Comparison of ENCODE assay signal across 22 cellular contexts in genomic region chrX:101025126-101025525, GRCh38. TPM values are rescaled to one million over a fixed set of nuclear protein-coding genes. Genes with fewer than 3 reads are reported as not detected.
DNase-seq lines count a peak whose midpoint lies in the region; ATAC-seq, FAIRE-seq and TF ChIP-seq lines count a peak whose summit lies in the region.
"Had no signal": no experiment of that assay in that cellular context is flagged by ENCODE, and none has a peak within 500 bp of the region (broad histone marks: within the 10 kb centered on the region; RNA-seq: fewer than 3 reads in every experiment).

No MANE protein-coding gene starts in this region.

- H3K4me2 ChIP-seq in GM12878 (ENCODE audit: control insufficient read depth, insufficient read depth): no peak overlapping the region

- CTCF ChIA-PET in CD8-positive, alpha-beta T cell (lab: Charles Lee): no interaction called here
- CTCF ChIA-PET in GM12878 (lab: Yijun Ruan, JAX): no interaction called here

- peaks cover 69% of the 10 kb centered on the region for H3K36me3 Mint-ChIP-seq in CD8-positive, alpha-beta T cell

- SMC1A ChIA-PET in GM12878 (lab: Charles Lee; ENCODE audit: uncharacterized antibody, unreplicated experiment): no interaction called here

- TF ChIP-seq CTCF in CD8-positive, alpha-beta T cell (IDR thresholded peaks at IDR 0.05): no peak
- TF ChIP-seq CTCF in GM12878 (IDR thresholded peaks at IDR 0.05 in 2 of 3, conservative IDR thresholded peaks at IDR 0.05 in 1 of 3; ENCODE audit: control insufficient read depth in 2 of 3, extremely low read depth in 1 of 3, insufficient read depth in 1 of 3, low read depth in 3 of 3, low read length in 3 of 3): no peak
- TF ChIP-seq CTCF in tibial artery (IDR thresholded peaks at IDR 0.05): no peak

- no peaks in the 10 kb centered on the region for H3K27me3 ChIP-seq in CD8-positive, alpha-beta T cell (ENCODE audit: insufficient read depth, low read length)
- no peaks in the 10 kb centered on the region for H3K27me3 ChIP-seq in GM12878 (replicated peaks in 1 of 2; ENCODE audit: control insufficient read depth in 2 of 2, insufficient read depth in 2 of 2, low read length in 1 of 2)
- H3K27me3 ChIP-seq in tibial artery: no peaks in the 10 kb centered on the region
- no peaks in the 10 kb centered on the region for H3K27me3 ChIP-seq in SJCRH30

- intact Hi-C loops in CD8-positive, alpha-beta T cell (cut with DNase I, micrococcal nuclease): no loop called here
- intact Hi-C loops in GM12878 (cut with micrococcal nuclease; ENCODE audit: unreplicated experiment) (no loop called here), tibial artery (cut with DNase I; ENCODE audit: low total_unique reads) (no loop called here)

- TF ChIP-seq RAD21 in GM12878 (IDR thresholded peaks at IDR 0.05; ENCODE audit: insufficient read depth, low read depth, low read length): no peak

- no peak overlapping the region for H3K27ac ChIP-seq in CD8-positive, alpha-beta T cell (ENCODE audit: low read depth, low read length)
- H3K27ac ChIP-seq in GM12878 (ENCODE audit: control insufficient read depth, insufficient read depth) (no peak overlapping the region), tibial artery (no peak overlapping the region), SJCRH30 (no peak overlapping the region)

- no peak for DNase-seq in CD8-positive, alpha-beta T cell
- DNase-seq in HS-5 (ENCODE audit: low read depth): peak; percentile 11
- no peak for DNase-seq in GM12878 (ENCODE audit: low read depth, low spot score)
- peak; percentile 1 for DNase-seq in glomerular endothelial cell (ENCODE audit: extremely low read depth, low read depth, low spot score)
- DNase-seq in KG1 (lab: John Stamatoyannopoulos, UW): no peak
- DNase-seq in tibial artery: no peak
- DNase-seq in SJCRH30: no peak
- DNase-seq: CD4-positive, alpha-beta T cell; Karpas-422; NCI-H1048; NCI-H1436 treated with DMSO at 0.1 percent for 48 hours; NCI-H2029; NCI-H446; NCI-H526 treated with DMSO at 0.1 percent for 48 hours had no signal

- POLR2A ChIA-PET in CD8-positive, alpha-beta T cell (lab: Charles Lee): no interaction called here
- POLR2A ChIA-PET in GM12878 (lab: Charles Lee): no interaction called here

- no peak overlapping the region for H3K4me3 ChIP-seq in CD8-positive, alpha-beta T cell (ENCODE audit: low read depth, low read length)
- no peak overlapping the region for H3K4me3 ChIP-seq in GM12878
- no peak overlapping the region for H3K4me3 ChIP-seq in tibial artery
- H3K4me3 ChIP-seq in SJCRH30: no peak overlapping the region

- peak; percentile 49 for FAIRE-seq in GM12878 (lab: Jason Lieb, UNC)
- FAIRE-seq: RCC 7860 had no signal

- no peaks in the 10 kb centered on the region for H4K20me1 ChIP-seq in GM12878 (ENCODE audit: control insufficient read depth, insufficient read depth)

- H2AFZ ChIP-seq in GM12878 (ENCODE audit: control insufficient read depth, low read depth, low read length): no peak overlapping the region

- no peak for ATAC-seq in CD8-positive, alpha-beta T cell
- no peak for ATAC-seq in GM12878
- no peak for ATAC-seq in GM21381 (IDR thresholded peaks at IDR 0.05; ENCODE audit: unreplicated experiment)
- ATAC-seq: Right ventricle myocardium inferior had no signal

- TF ChIP-seq EP300 in GM12878 (IDR thresholded peaks at IDR 0.05; ENCODE audit: borderline replicate concordance in 1 of 2, control insufficient read depth in 1 of 2, low read depth in 2 of 2, low read length in 2 of 2): no peak

- RAD21 ChIA-PET in GM12878 (lab: Charles Lee; ENCODE audit: unreplicated experiment): no interaction called here

- H3K4me1 Mint-ChIP-seq in CD8-positive, alpha-beta T cell (ENCODE audit: low read depth): peaks cover 11% of the 10 kb centered on the region

- no peaks in the 10 kb centered on the region for H3K9me3 ChIP-seq in CD8-positive, alpha-beta T cell (ENCODE audit: low read length)
- H3K9me3 ChIP-seq in GM12878 (replicated peaks; ENCODE audit: control insufficient read depth, insufficient read depth, low read length): no peaks in the 10 kb centered on the region
- no peaks in the 10 kb centered on the region for H3K9me3 ChIP-seq in tibial artery
- no peaks in the 10 kb centered on the region for H3K9me3 ChIP-seq in SJCRH30 (replicated peaks)

- H3K9ac ChIP-seq in GM12878 (ENCODE audit: control insufficient read depth, insufficient read depth, low read length): no peak overlapping the region

- no peaks in the 10 kb centered on the region for H3K27me3 Mint-ChIP-seq in CD8-positive, alpha-beta T cell (ENCODE audit: low read depth)
- H3K27me3 Mint-ChIP-seq: CD4-positive, alpha-beta T cell had no signal

- TF ChIP-seq POLR2A in GM12878 (IDR thresholded peaks at IDR 0.05; ENCODE audit: low read depth, low read length): no peak

- BruUV-seq in GM12878 (replicated peaks; lab: Mats Ljungman, UMichigan): no TSS peak

- peaks cover 7% of the 10 kb centered on the region for H3K36me3 ChIP-seq in CD8-positive, alpha-beta T cell (ENCODE audit: insufficient read depth, low read length)
- no peaks in the 10 kb centered on the region; a peak in 1 of 4 replicates for H3K36me3 ChIP-seq in GM12878 (ENCODE audit: control insufficient read depth in 2 of 2, insufficient read depth in 2 of 2, low read length in 1 of 2)
- H3K36me3 ChIP-seq in tibial artery: peaks cover 0 to 51% (median 36%) of the 10 kb centered on the region in 3 donors
- H3K36me3 ChIP-seq in SJCRH30: no peaks in the 10 kb centered on the region; the same call in 1 of the 2 replicates

- no peak overlapping the region for H3K4me3 Mint-ChIP-seq in CD8-positive, alpha-beta T cell
- H3K4me3 Mint-ChIP-seq: CD4-positive, alpha-beta T cell had no signal

- in situ Hi-C loops in GM12878 (cut with MboI): no loop called here

- H3K27ac Mint-ChIP-seq in CD8-positive, alpha-beta T cell: peak overlapping the region; percentile 71
- H3K27ac Mint-ChIP-seq: CD4-positive, alpha-beta T cell had no signal

- H3K4me1 ChIP-seq in CD8-positive, alpha-beta T cell (ENCODE audit: insufficient read depth, low read length): no peaks in the 10 kb centered on the region
- H3K4me1 ChIP-seq in GM12878 (ENCODE audit: control insufficient read depth, insufficient read depth, low read length) (no peaks in the 10 kb centered on the region), tibial artery (no peaks in the 10 kb centered on the region), SJCRH30 (no peaks in the 10 kb centered on the region)

- H3K79me2 ChIP-seq in GM12878 (ENCODE audit: control insufficient read depth, insufficient read depth, low read length): no peaks in the 10 kb centered on the region

- no peaks in the 10 kb centered on the region for H3K9me3 Mint-ChIP-seq in CD8-positive, alpha-beta T cell
- H3K9me3 Mint-ChIP-seq: CD4-positive, alpha-beta T cell had no signal

RNA-seq across cellular contexts. Expression of gene TRMT2B, which starts 26.8 kb away (rescaled TPM):
- total RNA-seq in CD8-positive, alpha-beta T cell: 10 to 100 TPM; 27.8 to 28.0 TPM
- total RNA-seq in GM12878 (2013; cell fraction: nucleolus; rRNA removed): 45.2 and 48.3 TPM in 2 replicates
- total RNA-seq in GM12878 (2014; rRNA removed) (12.4 and 13.0 TPM in 2 replicates), GM12878 (2014; rRNA removed; fragmentation: Illumina TruSeq; extraction: Trizol) (11.3 and 12.5 TPM in 2 replicates), GM12878 (2021) (13.0 and 14.2 TPM in 2 replicates), glomerular endothelial cell (9.5 and 17.6 TPM in 2 replicates)
- 6.5 TPM for polyA plus RNA-seq in GM12878 (2011; ENCODE audit: low read depth)
- polyA plus RNA-seq in GM12878 (2011; rRNA removed) (14.2 and 16.1 TPM in 2 replicates), GM12878 (2014; fragmentation: Illumina TruSeq; extraction: Trizol) (11.7 and 13.1 TPM in 2 replicates), GM12878 (2014; fragmentation: Nextera tagmentation; extraction: Ambion mirVana) (1 to 10 TPM; 2.5 to 4.1 TPM), GM12878 (2014; rRNA removed) (11.0 and 11.3 TPM in 2 replicates), GM12878 (2016; fragmentation: Nextera tagmentation; extraction: Ambion mirVana) (10 to 100 TPM; 10.5 to 10.9 TPM)
- polyA plus RNA-seq in GM12878 (2011; cell fraction: cytosol; rRNA removed): 13.9 and 14.8 TPM in 2 replicates
- polyA plus RNA-seq in GM12878 (2011; cell fraction: nucleus; rRNA removed): 12.6 and 14.8 TPM in 2 replicates
- 6.6 and 7.4 TPM in 2 replicates for polyA plus RNA-seq in GM12878 (2012)
- polyA minus RNA-seq in GM12878 (2011; rRNA and poly(A)+ RNA removed): 21.3 and 22.2 TPM in 2 replicates
- 6.4 and 6.9 TPM in 2 replicates for polyA minus RNA-seq in GM12878 (2011; cell fraction: cytosol; rRNA and poly(A)+ RNA removed)
- polyA minus RNA-seq in GM12878 (2011; cell fraction: nucleus; rRNA and poly(A)+ RNA removed): 7.0 and 11.0 TPM in 2 replicates
- total RNA-seq in SJCRH30 (2014; rRNA removed; shearing (Covaris generic)): 15.4 and 16.4 TPM in 2 replicates

RNA-seq across cellular contexts. Expression of gene TMEM35A, which starts 53.6 kb away (rescaled TPM):
- not detected for total RNA-seq in CD8-positive, alpha-beta T cell
- total RNA-seq in GM12878 (2013; cell fraction: nucleolus; rRNA removed): not detected in 2 replicates
- total RNA-seq in GM12878 (2014; rRNA removed) (not detected in 2 replicates), GM12878 (2014; rRNA removed; fragmentation: Illumina TruSeq; extraction: Trizol) (not detected in 2 replicates), GM12878 (2021) (not detected in 2 replicates), glomerular endothelial cell (4.7 and 8.1 TPM in 2 replicates)
- polyA plus RNA-seq in GM12878 (2011; ENCODE audit: low read depth): not detected
- polyA plus RNA-seq in GM12878 (2011; rRNA removed) (not detected in 2 replicates), GM12878 (2014; fragmentation: Illumina TruSeq; extraction: Trizol) (not detected in 2 replicates), GM12878 (2014; fragmentation: Nextera tagmentation; extraction: Ambion mirVana) (not detected), GM12878 (2014; rRNA removed) (not detected in 2 replicates), GM12878 (2016; fragmentation: Nextera tagmentation; extraction: Ambion mirVana) (not detected)
- polyA plus RNA-seq in GM12878 (2011; cell fraction: cytosol; rRNA removed): not detected in 2 replicates
- not detected in 2 replicates for polyA plus RNA-seq in GM12878 (2011; cell fraction: nucleus; rRNA removed)
- not detected in 2 replicates for polyA plus RNA-seq in GM12878 (2012)
- polyA minus RNA-seq in GM12878 (2011; rRNA and poly(A)+ RNA removed): not detected in 2 replicates
- not detected in 2 replicates for polyA minus RNA-seq in GM12878 (2011; cell fraction: cytosol; rRNA and poly(A)+ RNA removed)
- polyA minus RNA-seq in GM12878 (2011; cell fraction: nucleus; rRNA and poly(A)+ RNA removed): not detected in 2 replicates
- total RNA-seq in SJCRH30 (2014; rRNA removed; shearing (Covaris generic)): 0.10 and 0.13 TPM in 2 replicates
- total RNA-seq: A172; CD4-positive, alpha-beta T cell; H4; MCF 10A had no signal

RNA-seq across cellular contexts. Expression of gene ARL13A, which starts 55.6 kb away (rescaled TPM):
- total RNA-seq in CD8-positive, alpha-beta T cell: not detected
- total RNA-seq in GM12878 (2013; cell fraction: nucleolus; rRNA removed): not detected in 2 replicates
- not detected in 2 replicates for total RNA-seq in GM12878 (2014; rRNA removed)
- total RNA-seq in GM12878 (2014; rRNA removed; fragmentation: Illumina TruSeq; extraction: Trizol): not detected in 2 replicates
- not detected in 2 replicates for total RNA-seq in GM12878 (2021)
- not detected for polyA plus RNA-seq in GM12878 (2011; ENCODE audit: low read depth)
- not detected in 2 replicates for polyA plus RNA-seq in GM12878 (2011; rRNA removed)
- polyA plus RNA-seq in GM12878 (2011; cell fraction: cytosol; rRNA removed): not detected in 2 replicates
- not detected in 2 replicates for polyA plus RNA-seq in GM12878 (2011; cell fraction: nucleus; rRNA removed)
- not detected in 2 replicates for polyA plus RNA-seq in GM12878 (2012)
- not detected in 2 replicates for polyA plus RNA-seq in GM12878 (2014; fragmentation: Illumina TruSeq; extraction: Trizol)
- polyA plus RNA-seq in GM12878 (2014; fragmentation: Nextera tagmentation; extraction: Ambion mirVana): not detected
- not detected in 2 replicates for polyA plus RNA-seq in GM12878 (2014; rRNA removed)
- polyA plus RNA-seq in GM12878 (2016; fragmentation: Nextera tagmentation; extraction: Ambion mirVana): not detected
- polyA minus RNA-seq in GM12878 (2011; rRNA and poly(A)+ RNA removed): not detected in 2 replicates
- polyA minus RNA-seq in GM12878 (2011; cell fraction: cytosol; rRNA and poly(A)+ RNA removed): not detected in 2 replicates
- not detected in 2 replicates for polyA minus RNA-seq in GM12878 (2011; cell fraction: nucleus; rRNA and poly(A)+ RNA removed)
- total RNA-seq in glomerular endothelial cell: not detected in 2 replicates
- not detected in 2 replicates for total RNA-seq in SJCRH30 (2014; rRNA removed; shearing (Covaris generic))
- total RNA-seq: A172; CD4-positive, alpha-beta T cell; H4; HT1080; MCF 10A; Right ventricle myocardium inferior had no signal
- polyA plus RNA-seq: BJ had no signal

Comparison
In these comparisons a context has a peak if more than half of its experiments do, and no peak if none do; other contexts are left out.
1. DNase-seq: peak in HS-5 (single experiment) and glomerular endothelial cell (single experiment); none in CD8-positive, alpha-beta T cell (0 of 7), GM12878 (single experiment), KG1 (single experiment), tibial artery (0 of 2) and SJCRH30 (0 of 2).